ENCODE assay signal across 31 cellular contexts in genomic region chr11:71554996-71555395, GRCh38. TPM values are rescaled to one million over a fixed set of nuclear protein-coding genes. Genes with fewer than 3 reads are reported as not detected.
DNase-seq lines count a peak whose midpoint lies in the region; ATAC-seq, FAIRE-seq and TF ChIP-seq lines count a peak whose summit lies in the region.
"Had no signal": no experiment of that assay in that cellular context is flagged by ENCODE, and none has a peak within 500 bp of the region (broad histone marks: within the 10 kb centered on the region; RNA-seq: fewer than 3 reads in every experiment).

No MANE protein-coding gene starts in this region.

- H2AFZ ChIP-seq in neuronal stem cell (ENCODE audit: low read length): no peak overlapping the region

- no peak overlapping the region for H4K8ac ChIP-seq in neuronal stem cell (ENCODE audit: low read depth, low read length)

- no peak overlapping the region for H3K4me3 Mint-ChIP-seq in natural killer cell treated with Interleukin-12 subunit alpha and Interleukin-12 subunit beta and Interleukin-15 and Interleukin-18, amount 100 ng/mL, for 72 hours
- H3K4me3 Mint-ChIP-seq in natural killer cell (no peak overlapping the region), T-cell (no peak overlapping the region)
- no peak overlapping the region for H3K4me3 Mint-ChIP-seq in stimulated activated effector memory CD8-positive, alpha-beta T cell treated with anti-CD3 and anti-CD28 coated beads, Interleukin-12 subunit alpha, Interleukin-12 subunit beta, amount 100 ng/mL, for 72 hours
- H3K4me3 Mint-ChIP-seq: CD14-positive monocyte; CD4-positive, alpha-beta memory T cell; CD4-positive, CD25-positive, alpha-beta regulatory T cell; CD8-positive, alpha-beta memory T cell had no signal

- no peaks in the 10 kb centered on the region for H3K9me3 Mint-ChIP-seq in natural killer cell treated with Interleukin-12 subunit alpha and Interleukin-12 subunit beta and Interleukin-15 and Interleukin-18, amount 100 ng/mL, for 72 hours
- H3K9me3 Mint-ChIP-seq in natural killer cell: no peaks in the 10 kb centered on the region
- H3K9me3 Mint-ChIP-seq in stimulated activated effector memory CD8-positive, alpha-beta T cell treated with anti-CD3 and anti-CD28 coated beads, Interleukin-12 subunit alpha, Interleukin-12 subunit beta, amount 100 ng/mL, for 72 hours: no peaks in the 10 kb centered on the region
- H3K9me3 Mint-ChIP-seq in T-cell: no peaks in the 10 kb centered on the region
- H3K9me3 Mint-ChIP-seq: CD4-positive, alpha-beta memory T cell; CD8-positive, alpha-beta memory T cell had no signal

- no peaks in the 10 kb centered on the region for H3K4me1 ChIP-seq in neuronal stem cell (ENCODE audit: control insufficient read depth in 2 of 2, insufficient read depth in 1 of 2, low read depth in 1 of 2, low read length in 2 of 2)
- H3K4me1 ChIP-seq: BE2C had no signal

- TF ChIP-seq CTCF in natural killer cell (IDR thresholded peaks at IDR 0.05): no peak

- peak overlapping the region; percentile 47 for H3K14ac ChIP-seq in neuronal stem cell (ENCODE audit: low read length)

- H2AK5ac ChIP-seq in neuronal stem cell (ENCODE audit: low read depth, low read length): no peak overlapping the region

- no peaks in the 10 kb centered on the region for H3K27me3 ChIP-seq in neuronal stem cell (ENCODE audit: control insufficient read depth in 3 of 3, insufficient read depth in 3 of 3, low read depth in 1 of 3, low read length in 3 of 3)
- H3K27me3 ChIP-seq: BLaER1 had no signal

- no peak overlapping the region for H3K9ac ChIP-seq in neuronal stem cell (ENCODE audit: low read depth, low read length, poor library complexity)
- H3K9ac ChIP-seq: BLaER1 had no signal

- no peak for DNase-seq in natural killer cell treated with Interleukin-12 subunit alpha and Interleukin-12 subunit beta and Interleukin-15 and Interleukin-18, amount 100 ng/mL, for 72 hours (ENCODE audit: low spot score)
- DNase-seq in natural killer cell (no peak), neuronal stem cell (ENCODE audit: low spot score) (no peak), T-cell (no peak), HTR-8/SVneo (ENCODE audit: insufficient read length, low spot score) (no peak)
- DNase-seq in stimulated activated effector memory CD8-positive, alpha-beta T cell treated with anti-CD3 and anti-CD28 coated beads, Interleukin-12 subunit alpha, Interleukin-12 subunit beta, amount 100 ng/mL, for 72 hours (ENCODE audit: low spot score in 2 of 2): no peak
- DNase-seq: ACHN; BE2C; C1 segment of cervical spinal cord; CD4-positive, alpha-beta memory T cell; CD4-positive, CD25-positive, alpha-beta regulatory T cell; CD8-positive, alpha-beta memory T cell; COR-L47; DMS 273 treated with DMSO at 0.1 percent for 48 hours; DMS153; DMS53; DMS79; DND-41; EL; GDM1 had no signal

- no CpG with 5 or more reads among the region's 6 CpGs for WGBS in neuronal stem cell (ENCODE audit: extremely low coverage in 2 of 2, insufficient read length in 2 of 2, insufficient replicate concordance in 1 of 2), 2 donors

- no peak overlapping the region for H2BK12ac ChIP-seq in neuronal stem cell (ENCODE audit: low read length)

- no peaks in the 10 kb centered on the region for H3K36me3 ChIP-seq in neuronal stem cell (replicated peaks in 1 of 2; ENCODE audit: control insufficient read depth in 2 of 2, insufficient read depth in 2 of 2, low read length in 2 of 2)
- H3K36me3 ChIP-seq: BE2C, BLaER1 had no signal

- no peaks in the 10 kb centered on the region for H3K4me1 Mint-ChIP-seq in natural killer cell treated with Interleukin-12 subunit alpha and Interleukin-12 subunit beta and Interleukin-15 and Interleukin-18, amount 100 ng/mL, for 72 hours (ENCODE audit: low read depth in 2 of 2)
- no peaks in the 10 kb centered on the region for H3K4me1 Mint-ChIP-seq in natural killer cell
- no peaks in the 10 kb centered on the region for H3K4me1 Mint-ChIP-seq in stimulated activated effector memory CD8-positive, alpha-beta T cell treated with anti-CD3 and anti-CD28 coated beads, Interleukin-12 subunit alpha, Interleukin-12 subunit beta, amount 100 ng/mL, for 72 hours
- no peaks in the 10 kb centered on the region for H3K4me1 Mint-ChIP-seq in T-cell
- H3K4me1 Mint-ChIP-seq: CD4-positive, alpha-beta memory T cell; CD4-positive, CD25-positive, alpha-beta regulatory T cell; CD8-positive, alpha-beta memory T cell had no signal

- FAIRE-seq in HTR-8/SVneo (lab: Jason Lieb, UNC): no peak
- FAIRE-seq: A204.1, GM12878, GM12892, GM18507 had no signal

- no peaks in the 10 kb centered on the region for H3K9me3 ChIP-seq in neuronal stem cell (replicated peaks in 1 of 2; ENCODE audit: control insufficient read depth in 2 of 2, insufficient read depth in 1 of 2, low read depth in 1 of 2, low read length in 2 of 2)
- H3K9me3 ChIP-seq: BE2C, BLaER1 had no signal

- intact Hi-C loops in natural killer cell (cut with micrococcal nuclease): no loop called here

- peak; percentile 13 to 36 for ATAC-seq in natural killer cell treated with Interleukin-12 subunit alpha and Interleukin-12 subunit beta and Interleukin-15 and Interleukin-18, amount 100 ng/mL, for 72 hours
- ATAC-seq in natural killer cell: no peak
- peak; percentile 24 for ATAC-seq in stimulated activated effector memory CD8-positive, alpha-beta T cell treated with anti-CD3 and anti-CD28 coated beads, Interleukin-12 subunit alpha, Interleukin-12 subunit beta, amount 100 ng/mL, for 72 hours
- ATAC-seq in T-cell (replicated peaks in 1 of 4): no peak
- ATAC-seq: GM12878 had no signal

- H2BK120ac ChIP-seq in neuronal stem cell (ENCODE audit: low read depth, low read length): no peak overlapping the region

- no peaks in the 10 kb centered on the region for H3K79me1 ChIP-seq in neuronal stem cell (ENCODE audit: low read depth, low read length)

- no peak overlapping the region for H3K4me3 ChIP-seq in neuronal stem cell (ENCODE audit: low read length in 2 of 2)
- H3K4me3 ChIP-seq: BLaER1, GM12878 had no signal

- no peak overlapping the region for H4K91ac ChIP-seq in neuronal stem cell (ENCODE audit: low read depth, low read length, poor library complexity)

- no peak overlapping the region for H3K4me2 ChIP-seq in neuronal stem cell (ENCODE audit: insufficient read depth, low read length, poor library complexity, severe bottlenecking)
- H3K4me2 ChIP-seq: BLaER1 had no signal

- H3K4ac ChIP-seq in neuronal stem cell (ENCODE audit: low read length): no peak overlapping the region

- POLR2A ChIA-PET in T-cell (lab: Charles Lee): no interaction called here

- H2BK15ac ChIP-seq in neuronal stem cell (ENCODE audit: low read length): no peak overlapping the region

- no peak overlapping the region for H2BK5ac ChIP-seq in neuronal stem cell (ENCODE audit: low read length)

- no peak overlapping the region for H3K27ac ChIP-seq in neuronal stem cell (replicated peaks; ENCODE audit: low read length)
- H3K27ac ChIP-seq: 22Rv1, BLaER1 had no signal

- H3K18ac ChIP-seq in neuronal stem cell (ENCODE audit: low read length): no peak overlapping the region

- no peak overlapping the region for H3K23ac ChIP-seq in neuronal stem cell (ENCODE audit: low read depth, low read length, poor library complexity)

- H3K27me3 Mint-ChIP-seq in natural killer cell treated with Interleukin-12 subunit alpha and Interleukin-12 subunit beta and Interleukin-15 and Interleukin-18, amount 100 ng/mL, for 72 hours: peaks cover 10 to 26% of the 10 kb centered on the region in 2 donors
- H3K27me3 Mint-ChIP-seq in natural killer cell (ENCODE audit: low read depth in 2 of 2) (peaks cover 3 to 7% of the 10 kb centered on the region in 2 donors), T-cell (peaks cover 11 to 16% of the 10 kb centered on the region in 2 donors)

- CTCF ChIA-PET in T-cell (lab: Charles Lee): no interaction called here

- no peak overlapping the region for H3K27ac Mint-ChIP-seq in natural killer cell treated with Interleukin-12 subunit alpha and Interleukin-12 subunit beta and Interleukin-15 and Interleukin-18, amount 100 ng/mL, for 72 hours
- H3K27ac Mint-ChIP-seq in natural killer cell (no peak overlapping the region), T-cell (no peak overlapping the region)
- H3K27ac Mint-ChIP-seq in stimulated activated effector memory CD8-positive, alpha-beta T cell treated with anti-CD3 and anti-CD28 coated beads, Interleukin-12 subunit alpha, Interleukin-12 subunit beta, amount 100 ng/mL, for 72 hours: no peak overlapping the region
- H3K27ac Mint-ChIP-seq: CD14-positive monocyte; CD4-positive, alpha-beta memory T cell; CD4-positive, CD25-positive, alpha-beta regulatory T cell; CD8-positive, alpha-beta memory T cell had no signal

- H3K36me3 Mint-ChIP-seq in natural killer cell treated with Interleukin-12 subunit alpha and Interleukin-12 subunit beta and Interleukin-15 and Interleukin-18, amount 100 ng/mL, for 72 hours: no peaks in the 10 kb centered on the region
- H3K36me3 Mint-ChIP-seq in natural killer cell (no peaks in the 10 kb centered on the region), T-cell (no peaks in the 10 kb centered on the region)
- H3K36me3 Mint-ChIP-seq in stimulated activated effector memory CD8-positive, alpha-beta T cell treated with anti-CD3 and anti-CD28 coated beads, Interleukin-12 subunit alpha, Interleukin-12 subunit beta, amount 100 ng/mL, for 72 hours: no peaks in the 10 kb centered on the region
- H3K36me3 Mint-ChIP-seq: CD14-positive monocyte; CD4-positive, alpha-beta memory T cell; CD4-positive, CD25-positive, alpha-beta regulatory T cell; CD8-positive, alpha-beta memory T cell had no signal

RNA-seq across cellular contexts. Expression of gene KRTAP5-9, which starts 6.8 kb away (rescaled TPM):
- total RNA-seq in natural killer cell treated with Interleukin-12 subunit alpha and Interleukin-12 subunit beta and Interleukin-15 and Interleukin-18, amount 100 ng/mL, for 72 hours: not detected
- under 1 TPM in 1 of 3 donors, not detected in 2; 0.31 TPM for total RNA-seq in natural killer cell
- polyA plus RNA-seq in neuronal stem cell (2013, experiment 1 of 2): 0.06 TPM
- not detected for polyA plus RNA-seq in neuronal stem cell (2013, experiment 2 of 2)
- total RNA-seq in T-cell: under 1 TPM in 2 of 5 donors, not detected in 3; 0.23 to 0.33 TPM
- total RNA-seq: A673; CD4-positive, alpha-beta memory T cell; CD8-positive, alpha-beta memory T cell; Daoy; G401 had no signal
- polyA plus RNA-seq: AG04450; CD14-positive monocyte; CD4-positive, alpha-beta memory T cell; CD4-positive, CD25-positive, alpha-beta regulatory T cell; CD8-positive, alpha-beta memory T cell had no signal

RNA-seq across cellular contexts. Expression of gene KRTAP5-10, which starts 10.4 kb away (rescaled TPM):
- not detected for total RNA-seq in natural killer cell treated with Interleukin-12 subunit alpha and Interleukin-12 subunit beta and Interleukin-15 and Interleukin-18, amount 100 ng/mL, for 72 hours
- not detected for total RNA-seq in natural killer cell
- polyA plus RNA-seq in neuronal stem cell (2013, experiment 1 of 2): 0.11 TPM
- polyA plus RNA-seq in neuronal stem cell (2013, experiment 2 of 2): 0.08 TPM
- not detected for total RNA-seq in T-cell
- total RNA-seq: A673; CD4-positive, alpha-beta memory T cell; CD4-positive, CD25-positive, alpha-beta regulatory T cell; CD8-positive, alpha-beta memory T cell; Daoy; G401; GM12878 had no signal
- polyA plus RNA-seq: AG04450; CD14-positive monocyte; CD4-positive, alpha-beta memory T cell; CD4-positive, CD25-positive, alpha-beta regulatory T cell; CD8-positive, alpha-beta memory T cell had no signal

RNA-seq across cellular contexts. Expression of gene KRTAP5-8, which starts 17.2 kb away (rescaled TPM):
- total RNA-seq in natural killer cell treated with Interleukin-12 subunit alpha and Interleukin-12 subunit beta and Interleukin-15 and Interleukin-18, amount 100 ng/mL, for 72 hours: not detected
- total RNA-seq in natural killer cell (not detected), T-cell (not detected)
- not detected for polyA plus RNA-seq in neuronal stem cell (2013, experiment 1 of 2)
- polyA plus RNA-seq in neuronal stem cell (2013, experiment 2 of 2): 0.03 TPM
- total RNA-seq: A673; CD4-positive, alpha-beta memory T cell; CD8-positive, alpha-beta memory T cell; Daoy; G401 had no signal
- polyA plus RNA-seq: CD14-positive monocyte; CD4-positive, alpha-beta memory T cell; CD4-positive, CD25-positive, alpha-beta regulatory T cell; CD8-positive, alpha-beta memory T cell had no signal

RNA-seq across cellular contexts. Expression of gene KRTAP5-11, which starts 27.7 kb away (rescaled TPM):
- total RNA-seq in natural killer cell treated with Interleukin-12 subunit alpha and Interleukin-12 subunit beta and Interleukin-15 and Interleukin-18, amount 100 ng/mL, for 72 hours: not detected
- not detected for total RNA-seq in natural killer cell
- polyA plus RNA-seq in neuronal stem cell (2013, experiment 1 of 2): not detected
- 0.07 TPM for polyA plus RNA-seq in neuronal stem cell (2013, experiment 2 of 2)
- total RNA-seq in T-cell: not detected
- total RNA-seq: A673; CD4-positive, alpha-beta memory T cell; CD4-positive, CD25-positive, alpha-beta regulatory T cell; CD8-positive, alpha-beta memory T cell; Daoy; G401; GM12878 had no signal
- polyA plus RNA-seq: AG04450; CD14-positive monocyte; CD4-positive, alpha-beta memory T cell; CD4-positive, CD25-positive, alpha-beta regulatory T cell; CD8-positive, alpha-beta memory T cell; GM12878 had no signal

RNA-seq across cellular contexts. Expression of gene KRTAP5-7, which starts 27.9 kb away (rescaled TPM):
- under 1 TPM in 1 of 2 donors, not detected in 1; 0.26 TPM for total RNA-seq in natural killer cell treated with Interleukin-12 subunit alpha and Interleukin-12 subunit beta and Interleukin-15 and Interleukin-18, amount 100 ng/mL, for 72 hours
- total RNA-seq in natural killer cell: under 1 TPM in 2 of 3 donors, not detected in 1; 0.19 to 0.25 TPM
- polyA plus RNA-seq in neuronal stem cell (2013, experiment 1 of 2): 0.03 TPM
- polyA plus RNA-seq in neuronal stem cell (2013, experiment 2 of 2): not detected
- total RNA-seq in T-cell: not detected
- total RNA-seq: A673; CD4-positive, alpha-beta memory T cell; CD4-positive, CD25-positive, alpha-beta regulatory T cell; CD8-positive, alpha-beta memory T cell; Daoy; G401; GM12878 had no signal
- polyA plus RNA-seq: AG04450; CD14-positive monocyte; CD4-positive, alpha-beta memory T cell; CD4-positive, CD25-positive, alpha-beta regulatory T cell; CD8-positive, alpha-beta memory T cell had no signal

Comparison
In these comparisons a context has a peak if more than half of its experiments do, and no peak if none do; other contexts are left out.
1. ATAC-seq: peak in natural killer cell treated with Interleukin-12 subunit alpha and Interleukin-12 subunit beta and Interleukin-15 and Interleukin-18, amount 100 ng/mL, for 72 hours (2 of 2) and stimulated activated effector memory CD8-positive, alpha-beta T cell treated with anti-CD3 and anti-CD28 coated beads, Interleukin-12 subunit alpha, Interleukin-12 subunit beta, amount 100 ng/mL, for 72 hours (single experiment); none in natural killer cell (0 of 3) and T-cell (0 of 4).